In the genomic region with DNA sequence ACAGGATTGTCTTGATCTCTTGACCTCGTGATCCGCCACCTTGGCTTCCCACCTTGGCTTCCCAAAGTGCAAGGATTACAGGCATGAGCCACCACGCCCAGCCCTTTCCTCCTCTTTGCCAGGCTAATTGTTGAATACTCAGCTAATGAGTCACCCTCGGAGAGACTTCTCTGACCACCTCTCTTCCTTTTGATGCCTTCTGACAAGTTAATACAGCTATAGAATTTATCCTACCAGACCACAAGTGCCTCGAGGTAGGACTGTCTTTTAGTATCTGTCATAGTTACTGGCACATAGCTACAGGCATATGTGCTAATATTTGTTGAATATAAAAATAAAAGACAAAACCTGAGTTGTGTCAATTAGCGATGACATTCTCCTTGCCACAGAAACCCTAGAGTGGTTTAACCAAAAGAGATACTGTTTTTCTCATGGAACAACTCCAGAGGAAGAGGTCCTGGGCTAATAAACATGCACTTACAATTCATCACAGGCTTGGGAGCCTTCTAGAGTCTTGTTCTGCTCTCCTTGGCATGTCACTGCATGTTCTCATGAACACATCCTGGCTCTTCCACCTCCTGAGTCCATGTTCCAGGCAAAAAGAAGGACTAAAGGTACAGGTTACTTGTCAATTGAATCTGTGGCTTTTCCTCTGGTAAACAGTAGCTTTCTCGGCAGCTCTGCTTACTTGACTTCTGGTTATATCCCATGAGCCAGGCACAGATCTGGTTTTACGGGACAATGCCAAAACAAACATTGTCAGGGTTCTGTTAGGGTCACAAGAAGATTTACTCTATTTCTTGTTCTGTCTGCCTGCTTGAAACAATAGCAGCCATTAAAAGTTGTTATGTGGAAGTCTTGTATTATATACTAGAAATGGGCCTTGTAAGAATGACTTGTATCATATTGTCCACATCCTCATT, we compare ENCODE assay signal across 10 cellular contexts.
DNase-seq lines count a peak whose midpoint lies in the region; ATAC-seq and TF ChIP-seq lines count a peak whose summit lies in the region.
"Had no signal": no experiment of that assay in that cellular context is flagged by ENCODE, and none has a peak within 500 bp of the region (broad histone marks: within the 10 kb centered on the region; RNA-seq: fewer than 3 reads in every experiment).

No MANE protein-coding gene starts in this region.

- H3K9me3 Mint-ChIP-seq in CD14-positive monocyte: peaks cover 0 to 2% (median 0%) of the 10 kb centered on the region in 7 donors
- H3K9me3 Mint-ChIP-seq: activated CD8-positive, alpha-beta T cell treated with anti-CD3 and anti-CD28 coated beads for 36 hours; activated naive CD8-positive, alpha-beta T cell treated with anti-CD3 and anti-CD28 coated beads for 36 hours had no signal

- H3K27ac Mint-ChIP-seq in CD14-positive monocyte: peak overlapping the region in 1 of 7 donors; percentile 70
- H3K27ac Mint-ChIP-seq: activated CD8-positive, alpha-beta T cell treated with anti-CD3 and anti-CD28 coated beads for 36 hours; activated naive CD8-positive, alpha-beta T cell treated with anti-CD3 and anti-CD28 coated beads for 36 hours had no signal

- peak; percentile 56 for ATAC-seq in left lung
- ATAC-seq: activated CD8-positive, alpha-beta T cell treated with anti-CD3 and anti-CD28 coated beads for 36 hours had no signal

- TF ChIP-seq RAD21 in Ishikawa (IDR thresholded peaks at IDR 0.05; ENCODE audit: low read depth): no peak

- no peak for TF ChIP-seq POLR2A in breast epithelium (IDR thresholded peaks at IDR 0.05)
- no peak for TF ChIP-seq POLR2A in vagina (IDR thresholded peaks at IDR 0.05)

- H3K9ac ChIP-seq in colonic mucosa (ENCODE audit: low read depth in 2 of 2, low read length in 2 of 2): no peak overlapping the region

- intact Hi-C loops in breast epithelium (cut with DNase I; ENCODE audit: low total_unique reads) (loop anchor here (10.0 kb wide), 2 partner anchors 287 to 333 kb away; a partner anchor contains a TSS), left lung (cut with DNase I) (no loop called here), vagina (cut with DNase I) (loop anchor here (10.0 kb wide), 1 partner anchor 357 kb away; no protein-coding TSS in a partner anchor), CD14-positive monocyte (cut with micrococcal nuclease) (loop anchor here (2.0 to 5.0 kb wide), 2 partner anchors 283 to 285 kb away; no protein-coding TSS in a partner anchor), colonic mucosa (cut with DNase I) (loop anchor here (5.0 to 10.0 kb wide), 4 partner anchors 205 to 473 kb away; no protein-coding TSS in a partner anchor)

- peaks cover 11% of the 10 kb centered on the region for H3K4me1 Mint-ChIP-seq in CD14-positive monocyte
- H3K4me1 Mint-ChIP-seq: activated naive CD8-positive, alpha-beta T cell treated with anti-CD3 and anti-CD28 coated beads for 36 hours had no signal

- H3K4me1 ChIP-seq in breast epithelium: peaks cover 0 to 2% of the 10 kb centered on the region in 2 donors
- peaks cover 5 to 14% of the 10 kb centered on the region in 2 donors for H3K4me1 ChIP-seq in left lung
- peaks cover 32% of the 10 kb centered on the region for H3K4me1 ChIP-seq in vagina
- peaks cover 5% of the 10 kb centered on the region for H3K4me1 ChIP-seq in colonic mucosa
- H3K4me1 ChIP-seq: thyroid gland had no signal

- TF ChIP-seq CTCF in breast epithelium (IDR thresholded peaks at IDR 0.05) (no peak), left lung (IDR thresholded peaks at IDR 0.05) (no peak), vagina (IDR thresholded peaks at IDR 0.05) (no peak), CD14-positive monocyte (IDR thresholded peaks at IDR 0.05) (no peak), colonic mucosa (IDR thresholded peaks at IDR 0.05) (no peak)

- DNase-seq in breast epithelium (ENCODE audit: low spot score in 2 of 2): peak in 1 of 2 donors; percentile 78
- DNase-seq in left lung: peak in 1 of 2 donors; percentile 49
- no peak for DNase-seq in vagina (ENCODE audit: extremely low spot score in 2 of 2)
- DNase-seq in CD14-positive monocyte (ENCODE audit: low spot score): no peak
- DNase-seq in colonic mucosa: no peak
- DNase-seq in NCI-H187 (lab: John Stamatoyannopoulos, UW): no peak
- DNase-seq: activated naive CD8-positive, alpha-beta T cell treated with anti-CD3 and anti-CD28 coated beads for 36 hours had no signal

- peaks cover 5 to 18% (median 7%) of the 10 kb centered on the region in 3 donors for H3K27me3 Mint-ChIP-seq in CD14-positive monocyte (ENCODE audit: low read depth in 3 of 3)
- H3K27me3 Mint-ChIP-seq: activated CD8-positive, alpha-beta T cell treated with anti-CD3 and anti-CD28 coated beads for 36 hours had no signal

- H3K4me3 ChIP-seq in breast epithelium (peak overlapping the region in 1 of 3 donors; percentile 22), left lung (no peak overlapping the region), vagina (no peak overlapping the region), colonic mucosa (no peak overlapping the region)
- H3K4me3 ChIP-seq: thyroid gland had no signal

- no peaks in the 10 kb centered on the region for H3K36me3 Mint-ChIP-seq in CD14-positive monocyte
- H3K36me3 Mint-ChIP-seq: activated naive CD8-positive, alpha-beta T cell treated with anti-CD3 and anti-CD28 coated beads for 36 hours had no signal

- no peak for TF ChIP-seq EP300 in Ishikawa (IDR thresholded peaks at IDR 0.05; ENCODE audit: borderline replicate concordance)

- H3K9me3 ChIP-seq in breast epithelium: no peaks in the 10 kb centered on the region
- H3K9me3 ChIP-seq in left lung: no peaks in the 10 kb centered on the region
- no peaks in the 10 kb centered on the region for H3K9me3 ChIP-seq in vagina
- no peaks in the 10 kb centered on the region for H3K9me3 ChIP-seq in colonic mucosa
- H3K9me3 ChIP-seq: thyroid gland had no signal

- no peak overlapping the region for H3K4me3 Mint-ChIP-seq in CD14-positive monocyte
- H3K4me3 Mint-ChIP-seq: activated CD8-positive, alpha-beta T cell treated with anti-CD3 and anti-CD28 coated beads for 36 hours; activated naive CD8-positive, alpha-beta T cell treated with anti-CD3 and anti-CD28 coated beads for 36 hours had no signal

- no peaks in the 10 kb centered on the region for H3K36me3 ChIP-seq in breast epithelium
- H3K36me3 ChIP-seq in left lung: no peaks in the 10 kb centered on the region
- H3K36me3 ChIP-seq in vagina: no peaks in the 10 kb centered on the region
- H3K36me3 ChIP-seq in colonic mucosa: no peaks in the 10 kb centered on the region
- H3K36me3 ChIP-seq: thyroid gland had no signal

- H3K27me3 ChIP-seq in breast epithelium (no peaks in the 10 kb centered on the region), left lung (no peaks in the 10 kb centered on the region), vagina (no peaks in the 10 kb centered on the region), colonic mucosa (no peaks in the 10 kb centered on the region)
- H3K27me3 ChIP-seq: thyroid gland had no signal

- H3K27ac ChIP-seq in breast epithelium: peak overlapping the region; percentile 84 to 86
- peak overlapping the region; percentile 15 to 53 for H3K27ac ChIP-seq in left lung
- peak overlapping the region; percentile 48 for H3K27ac ChIP-seq in vagina
- H3K27ac ChIP-seq in colonic mucosa: no peak overlapping the region
- H3K27ac ChIP-seq: thyroid gland had no signal

TF ChIP-seq in Ishikawa, 13 proteins besides CTCF, POLR2A, EP300 and RAD21:
- no peak for TF ChIP-seq FOXM1 (IDR thresholded peaks at IDR 0.05; ENCODE audit: borderline replicate concordance, low read depth)
- TF ChIP-seq, protein P1, sequence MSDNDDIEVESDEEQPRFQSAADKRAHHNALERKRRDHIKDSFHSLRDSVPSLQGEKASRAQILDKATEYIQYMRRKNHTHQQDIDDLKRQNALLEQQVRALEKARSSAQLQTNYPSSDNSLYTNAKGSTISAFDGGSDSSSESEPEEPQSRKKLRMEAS (IDR thresholded peaks at IDR 0.05): peak; percentile 64
- peak; percentile 11; the same call in 1 of the 2 replicates for TF ChIP-seq TEAD4 (IDR thresholded peaks at IDR 0.05)
- no peak for TF ChIP-seq YY1 (IDR thresholded peaks at IDR 0.05; ENCODE audit: low read depth)
- no peak for TF ChIP-seq CREB1 (IDR thresholded peaks at IDR 0.05; ENCODE audit: low read depth)
- TF ChIP-seq CEBPB (IDR thresholded peaks at IDR 0.05): no peak

Comparison
In these comparisons a context has a peak if more than half of its experiments do, and no peak if none do; other contexts are left out.
1. intact Hi-C loops: an anchor here in breast epithelium (10.0 kb wide), vagina (10.0 kb wide), CD14-positive monocyte (2.0 to 5.0 kb wide) and colonic mucosa (5.0 to 10.0 kb wide); none called in left lung.